In the genomic region with DNA sequence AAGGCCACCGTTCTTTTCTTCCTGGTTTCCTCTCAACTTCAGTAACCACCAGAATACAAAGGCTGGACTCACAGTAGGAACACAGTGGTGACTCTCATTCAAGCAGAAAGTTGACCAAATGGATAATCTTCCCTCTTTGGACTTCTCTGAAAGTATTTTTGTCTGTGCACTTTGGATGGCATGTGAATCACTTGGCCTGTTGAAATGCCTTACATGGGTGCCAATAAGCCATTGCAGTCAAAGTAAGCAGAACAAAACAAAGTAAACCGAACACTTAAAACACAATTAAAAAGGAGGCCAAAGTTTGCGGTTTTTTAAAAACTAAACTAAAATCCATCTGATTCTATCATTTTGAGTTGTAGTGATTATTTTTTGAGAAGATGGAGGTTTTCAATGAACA, we compare ENCODE assay signal across 27 cellular contexts.
"Had no signal": no experiment of that assay in that cellular context is flagged by ENCODE, and none has a peak within 500 bp of the region (broad histone marks: within the 10 kb centered on the region; RNA-seq: fewer than 3 reads in every experiment).

No MANE protein-coding gene starts in this region.

- DNase-seq: activated B cell treated with CpG ODN at 0.5 μM for 24 hours; activated CD4-positive, alpha-beta memory T cell treated with anti-CD3 and anti-CD28 coated beads, Interleukin-2, amount 10 ng/mL, durations not matched to agents 7 days and 5 days; activated CD4-positive, alpha-beta T cell treated with anti-CD3 and anti-CD28 coated beads for 1 hour; activated CD4-positive, alpha-beta T cell treated with anti-CD3 and anti-CD28 coated beads, Interleukin-2, amount 10 ng/mL, durations not matched to agents 24 days and 14 days; activated CD8-positive, alpha-beta memory T cell treated with anti-CD3 and anti-CD28 coated beads, Interleukin-2, amount 50 U/mL, for 4 hours; activated naive CD4-positive, alpha-beta T cell treated with anti-CD3 and anti-CD28 coated beads, Interleukin-2, amount 50 U/mL, for 16 hours; activated naive CD8-positive, alpha-beta T cell treated with anti-CD3 and anti-CD28 coated beads, Interleukin-2, amount 10 ng/mL, durations not matched to agents 7 days and 5 days; activated T-cell treated with anti-CD3 and anti-CD28 coated beads, Interleukin-2, amount 50 U/mL, for 1 hour; MV-4-11; NCI-H1092 treated with DMSO at 0.1 percent for 48 hours; NCI-H1417 treated with DMSO at 0.1 percent for 48 hours; NCI-H1694; NCI-H2029; NCI-H2107; NCI-H2171 treated with DMSO at 0.1 percent for 48 hours; NCI-H510A treated with DMSO at 0.1 percent for 48 hours; NCI-H69; NK-92 treated with Interleukin-12 subunit alpha and Interleukin-12 subunit beta, amount 100 ng/mL, for 24 hours; OCI-M1; RPMI8226; T-cell; T-helper 2 cell; T1000 had no signal

- H3K9ac ChIP-seq: KMS-11 had no signal

- H3K27ac ChIP-seq: KMS-11, SK-N-MC had no signal

- H3K4me3 ChIP-seq: SK-N-MC had no signal

- H3K4me2 ChIP-seq: KMS-11 had no signal

- ATAC-seq: Panc1, Right ventricle myocardium inferior, T-cell had no signal
